In the genomic region with DNA sequence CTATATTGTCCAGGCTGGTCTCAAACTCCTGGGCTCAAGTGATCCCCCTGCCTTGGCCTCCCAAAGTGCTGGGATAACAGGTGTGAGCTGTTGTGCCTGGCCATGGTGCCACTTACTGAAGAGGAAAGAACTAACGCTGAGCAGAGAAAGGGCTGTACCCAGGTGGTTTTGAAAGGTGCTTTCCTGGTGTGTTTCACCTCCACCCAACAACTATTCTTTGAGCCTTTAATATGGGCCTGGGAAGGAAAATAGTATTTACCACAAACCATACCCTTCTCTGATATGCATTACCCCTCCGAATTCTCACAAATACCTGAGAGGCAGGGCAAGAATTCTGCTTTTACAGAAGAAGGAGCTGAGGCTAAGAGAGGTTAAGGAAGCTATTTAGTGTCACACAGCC, we compare ENCODE assay signal across 20 cellular contexts. TPM values are rescaled to one million over a fixed set of nuclear protein-coding genes. Genes with fewer than 3 reads are reported as not detected.
DNase-seq lines count a peak whose midpoint lies in the region; ATAC-seq and TF ChIP-seq lines count a peak whose summit lies in the region.
"Had no signal": no experiment of that assay in that cellular context is flagged by ENCODE, and none has a peak within 500 bp of the region (broad histone marks: within the 10 kb centered on the region; RNA-seq: fewer than 3 reads in every experiment).

No MANE protein-coding gene starts in this region.

- H3K27ac Mint-ChIP-seq in effector memory CD8-positive, alpha-beta T cell: no peak overlapping the region
- H3K27ac Mint-ChIP-seq in stimulated activated memory B cell treated with anti-CD40 and anti-IgM and Interleukin-4, amounts not matched to agents 10 μg/mL and 1 μg/mL and 100 μg/mL, for 72 hours: no peak overlapping the region
- H3K27ac Mint-ChIP-seq: H9 had no signal

- 0 out of 2 replicates have a peak overlapping the region, but pooled peaks have one; percentile 13 for H3K4me2 ChIP-seq in MM.1S (ENCODE audit: low read depth, low read length)

- no peaks in the 10 kb centered on the region for H3K9me3 Mint-ChIP-seq in effector memory CD8-positive, alpha-beta T cell
- H3K9me3 Mint-ChIP-seq in stimulated activated memory B cell treated with anti-CD40 and anti-IgM and Interleukin-4, amounts not matched to agents 10 μg/mL and 1 μg/mL and 100 μg/mL, for 72 hours: no peaks in the 10 kb centered on the region
- H3K9me3 Mint-ChIP-seq: CD4-positive, CD25-positive, alpha-beta regulatory T cell; CD8-positive, alpha-beta memory T cell; H9 had no signal

- peaks cover 11% of the 10 kb centered on the region for H3F3A ChIP-seq in MM.1S (ENCODE audit: insufficient read depth, low read length)

- peak overlapping the region; percentile 17; the same call in 1 of the 2 replicates for H3K27ac ChIP-seq in MM.1S (ENCODE audit: low read length)

- no peak overlapping the region for H3K4me3 Mint-ChIP-seq in effector memory CD8-positive, alpha-beta T cell
- no peak overlapping the region for H3K4me3 Mint-ChIP-seq in stimulated activated memory B cell treated with anti-CD40 and anti-IgM and Interleukin-4, amounts not matched to agents 10 μg/mL and 1 μg/mL and 100 μg/mL, for 72 hours
- H3K4me3 Mint-ChIP-seq: CD4-positive, CD25-positive, alpha-beta regulatory T cell; H9 had no signal

- no peaks in the 10 kb centered on the region for H4K20me1 ChIP-seq in MM.1S (ENCODE audit: insufficient read depth, low read length)

- H3K4me1 ChIP-seq in MM.1S (ENCODE audit: low read length): peaks cover 8% of the 10 kb centered on the region
- H3K4me1 ChIP-seq: BE2C had no signal

- H3K9me3 ChIP-seq in MM.1S (replicated peaks; ENCODE audit: insufficient read depth, low read length): no peaks in the 10 kb centered on the region
- H3K9me3 ChIP-seq: BE2C had no signal

- no peaks in the 10 kb centered on the region for H3K9me2 ChIP-seq in MM.1S (replicated peaks; ENCODE audit: insufficient read depth, low read length)

- intact Hi-C loops in Right ventricle myocardium superior (cut with DNase I): no loop called here

- H3K4me1 Mint-ChIP-seq in effector memory CD8-positive, alpha-beta T cell (ENCODE audit: low read depth in 2 of 2): peaks cover 2 to 8% of the 10 kb centered on the region in 2 donors
- H3K4me1 Mint-ChIP-seq in stimulated activated memory B cell treated with anti-CD40 and anti-IgM and Interleukin-4, amounts not matched to agents 10 μg/mL and 1 μg/mL and 100 μg/mL, for 72 hours: peaks cover 8% of the 10 kb centered on the region
- H3K4me1 Mint-ChIP-seq: H9 had no signal

- TF ChIP-seq CTCF in MM.1S (IDR thresholded peaks at IDR 0.05; ENCODE audit: low read length): no peak

- no peaks in the 10 kb centered on the region for H3K36me3 ChIP-seq in MM.1S (replicated peaks; ENCODE audit: insufficient read depth, low read length)
- H3K36me3 ChIP-seq: BE2C had no signal

- H3K27me3 Mint-ChIP-seq in effector memory CD8-positive, alpha-beta T cell: no peaks in the 10 kb centered on the region
- no peaks in the 10 kb centered on the region for H3K27me3 Mint-ChIP-seq in stimulated activated memory B cell treated with anti-CD40 and anti-IgM and Interleukin-4, amounts not matched to agents 10 μg/mL and 1 μg/mL and 100 μg/mL, for 72 hours

- DNase-seq in MM.1S (peak; percentile 72), Right ventricle myocardium superior (no peak)
- no peak for DNase-seq in effector memory CD8-positive, alpha-beta T cell
- DNase-seq: ACHN; BE2C; C1 segment of cervical spinal cord; CD4-positive, CD25-positive, alpha-beta regulatory T cell; COR-L47; DMS 273 treated with DMSO at 0.1 percent for 48 hours; DMS53; DND-41; EL; H9; KG1 had no signal

- peak; percentile 42 for ATAC-seq in GM18868 (IDR thresholded peaks at IDR 0.05; ENCODE audit: unreplicated experiment)
- peak; percentile 76 for ATAC-seq in effector memory CD8-positive, alpha-beta T cell (replicated peaks)
- ATAC-seq in stimulated activated memory B cell treated with anti-CD40 and anti-IgM and Interleukin-4, amounts not matched to agents 10 μg/mL and 1 μg/mL and 100 μg/mL, for 72 hours: peak; percentile 58
- no peak for ATAC-seq in GM21619 (IDR thresholded peaks at IDR 0.05; ENCODE audit: unreplicated experiment)
- ATAC-seq in GM21526 (IDR thresholded peaks at IDR 0.05; ENCODE audit: low FRiP score, unreplicated experiment): no peak
- no peak for ATAC-seq in Right ventricle myocardium superior (ENCODE audit: poor library complexity)
- ATAC-seq: HepG2 had no signal

- no peaks in the 10 kb centered on the region for H3K36me3 Mint-ChIP-seq in effector memory CD8-positive, alpha-beta T cell (ENCODE audit: insufficient read depth)
- H3K36me3 Mint-ChIP-seq in stimulated activated memory B cell treated with anti-CD40 and anti-IgM and Interleukin-4, amounts not matched to agents 10 μg/mL and 1 μg/mL and 100 μg/mL, for 72 hours: no peaks in the 10 kb centered on the region
- H3K36me3 Mint-ChIP-seq: CD4-positive, CD25-positive, alpha-beta regulatory T cell; CD8-positive, alpha-beta memory T cell had no signal

- H2AFZ ChIP-seq in MM.1S (ENCODE audit: low read length): no peak overlapping the region

- no peaks in the 10 kb centered on the region for H3K79me2 ChIP-seq in MM.1S (ENCODE audit: low read length)

- no peak overlapping the region for H3K4me3 ChIP-seq in MM.1S (ENCODE audit: low read length)

- H3K27me3 ChIP-seq in MM.1S (replicated peaks; ENCODE audit: insufficient read depth, low read length): no peaks in the 10 kb centered on the region
- H3K27me3 ChIP-seq: BE2C had no signal

- H3K9ac ChIP-seq in MM.1S (ENCODE audit: low read length): no peak overlapping the region

RNA-seq across cellular contexts. Expression of a gene that starts 24.8 kb away (rescaled TPM):
- total RNA-seq in Right ventricle myocardium superior: 19.7 TPM

Comparison
In these comparisons a context has a peak if more than half of its experiments do, and no peak if none do; other contexts are left out.
1. ATAC-seq: peak in GM18868 (single experiment), effector memory CD8-positive, alpha-beta T cell (single experiment) and stimulated activated memory B cell treated with anti-CD40 and anti-IgM and Interleukin-4, amounts not matched to agents 10 μg/mL and 1 μg/mL and 100 μg/mL, for 72 hours (single experiment); none in GM21619 (single experiment), GM21526 (single experiment) and Right ventricle myocardium superior (single experiment).